20 cellular contexts compared by ENCODE assay signal in genomic region chr11:39304586-39304985, GRCh38.
"Had no signal": no experiment of that assay in that cellular context is flagged by ENCODE, and none has a peak within 500 bp of the region (broad histone marks: within the 10 kb centered on the region; RNA-seq: fewer than 3 reads in every experiment).

No MANE protein-coding gene starts in this region.

- H3K27me3 ChIP-seq: colonic mucosa, esophagus squamous epithelium, gastroesophageal sphincter, right lobe of liver, suprapubic skin, thyroid gland, upper lobe of left lung had no signal

- H3K4me1 ChIP-seq: colonic mucosa, esophagus squamous epithelium, gastroesophageal sphincter, parathyroid adenoma, prostate gland, right lobe of liver, suprapubic skin, thyroid gland, upper lobe of left lung had no signal

- H3K27ac ChIP-seq: colonic mucosa, esophagus squamous epithelium, gastroesophageal sphincter, parathyroid adenoma, prostate gland, right lobe of liver, suprapubic skin, thyroid gland, upper lobe of left lung had no signal

- FAIRE-seq: kidney had no signal

- H3K4me3 ChIP-seq: colonic mucosa, esophagus squamous epithelium, gastroesophageal sphincter, lung, prostate gland, right lobe of liver, suprapubic skin, thyroid gland, upper lobe of left lung had no signal

- H3K9me3 ChIP-seq: colonic mucosa, gastroesophageal sphincter, prostate gland, right lobe of liver, thyroid gland, upper lobe of left lung had no signal

- H3K36me3 ChIP-seq: colonic mucosa, esophagus squamous epithelium, gastroesophageal sphincter, prostate gland, right lobe of liver, suprapubic skin, thyroid gland, upper lobe of left lung had no signal

- DNase-seq: colonic mucosa; dermis blood vessel endothelial cell; esophagus squamous epithelium; foreskin fibroblast; kidney; left colon; left ventricle myocardium superior; naive thymus-derived CD4-positive, alpha-beta T cell; nephron progenitor cell; right lobe of liver; stimulated activated CD4-positive, alpha-beta T cell treated with anti-CD3 and anti-CD28 coated beads, Interleukin-4, amount 100 ng/mL, for 1 hour; stimulated activated CD8-positive, alpha-beta memory T cell treated with anti-CD3 and anti-CD28 coated beads, Interleukin-4, amount 100 ng/mL, for 48 hours; stimulated activated naive CD8-positive, alpha-beta T cell treated with anti-CD3 and anti-CD28 coated beads, Interleukin-15, Interleukin-2, amounts not matched to agents 100 U/mL and 50 U/mL, for 24 hours; thyroid gland; upper lobe of left lung had no signal
